In genomic region chr17:49031965-49032928, GRCh38 we compare ENCODE assay signal across 7 cellular contexts. TPM values are rescaled to one million over a fixed set of nuclear protein-coding genes. Genes with fewer than 3 reads are reported as not detected.
DNase-seq lines count a peak whose midpoint lies in the region; ATAC-seq and TF ChIP-seq lines count a peak whose summit lies in the region.

No MANE protein-coding gene starts in this region.

- H3K27ac Mint-ChIP-seq in activated naive CD8-positive, alpha-beta T cell treated with anti-CD3 and anti-CD28 coated beads, Interleukin-2, amount 50 U/mL, for 24 hours = no peak overlapping the region

- no peaks in the 10 kb centered on the region for H3K9me2 ChIP-seq in PC-9 (ENCODE audit: insufficient read depth)

- POLR2A ChIA-PET in PC-9 (lab: Charles Lee; ENCODE audit: unreplicated experiment) = no interaction called here

- H3K4me1 ChIP-seq in PC-9 (replicated peaks; ENCODE audit: insufficient read depth) (no peaks in the 10 kb centered on the region), gastrocnemius medialis (no peaks in the 10 kb centered on the region)

- H3K9me3 Mint-ChIP-seq in activated naive CD8-positive, alpha-beta T cell treated with anti-CD3 and anti-CD28 coated beads, Interleukin-2, amount 50 U/mL, for 24 hours = no peaks in the 10 kb centered on the region

- H3K27ac ChIP-seq in PC-9 = no peak overlapping the region
- H3K27ac ChIP-seq in gastrocnemius medialis = no peak overlapping the region

- no peaks in the 10 kb centered on the region for H3K36me3 Mint-ChIP-seq in activated naive CD8-positive, alpha-beta T cell treated with anti-CD3 and anti-CD28 coated beads, Interleukin-2, amount 50 U/mL, for 24 hours (ENCODE audit: low read depth)

- BruUV-seq in PC-9 (replicated peaks; lab: Mats Ljungman, UMichigan) = no TSS peak

- H3K9me3 ChIP-seq in PC-9 (ENCODE audit: insufficient read depth, low read depth) (no peaks in the 10 kb centered on the region), gastrocnemius medialis (no peaks in the 10 kb centered on the region)

- H3F3A ChIP-seq in PC-9 (ENCODE audit: insufficient read depth, low read depth) = peaks cover 31% of the 10 kb centered on the region

- H4K20me1 ChIP-seq in PC-9 (ENCODE audit: insufficient read depth) = peaks cover 3% of the 10 kb centered on the region; the same call in 1 of the 2 replicates

- H3K4me1 Mint-ChIP-seq in activated naive CD8-positive, alpha-beta T cell treated with anti-CD3 and anti-CD28 coated beads, Interleukin-2, amount 50 U/mL, for 24 hours = no peaks in the 10 kb centered on the region

- DNase-seq in G401 (ENCODE audit: low spot score) = peak; percentile 49
- DNase-seq in PC-9 = peak; percentile 58 to 70
- DNase-seq in activated naive CD8-positive, alpha-beta T cell treated with anti-CD3 and anti-CD28 coated beads, Interleukin-2, amount 50 U/mL, for 24 hours = peak; percentile 32
- no peak for DNase-seq in left cardiac atrium
- peak in 1 of 2 donors; percentile 14 for DNase-seq in gastrocnemius medialis

- no peak overlapping the region for H3K4me2 ChIP-seq in PC-9

- H3K27me3 Mint-ChIP-seq in activated naive CD8-positive, alpha-beta T cell treated with anti-CD3 and anti-CD28 coated beads, Interleukin-2, amount 50 U/mL, for 24 hours = peaks cover 9% of the 10 kb centered on the region

- CTCF ChIA-PET in PC-9 (lab: Charles Lee) = interaction anchor here (0.5 to 1.3 kb wide), 9 partner anchors 19 to 760 kb away, joined by 3 to 7 read pairs (median 3); partner anchors contain the start of gene ATP5MC1

- peak; percentile 68 for ATAC-seq in activated naive CD8-positive, alpha-beta T cell treated with anti-CD3 and anti-CD28 coated beads, Interleukin-2, amount 50 U/mL, for 24 hours
- ATAC-seq in left cardiac atrium (peak; percentile 76 to 85), gastrocnemius medialis (peak; percentile 56 to 79), GM18861 (IDR thresholded peaks at IDR 0.05; ENCODE audit: unreplicated experiment) (no peak)

- no peaks in the 10 kb centered on the region for H3K79me2 ChIP-seq in PC-9 (ENCODE audit: low read depth)

- H2AFZ ChIP-seq in PC-9 = no peak overlapping the region

- TF ChIP-seq POLR2A in gastrocnemius medialis (IDR thresholded peaks at IDR 0.05) = no peak

- peaks cover 15% of the 10 kb centered on the region for H3K36me3 ChIP-seq in PC-9 (ENCODE audit: low read depth)
- H3K36me3 ChIP-seq in gastrocnemius medialis = no peaks in the 10 kb centered on the region

- intact Hi-C loops in PC-9 (cut with micrococcal nuclease; ENCODE audit: unreplicated experiment) = loop anchor here (1.0 to 10.0 kb wide), 7 partner anchors 78 to 1007 kb away; no protein-coding TSS in a partner anchor
- intact Hi-C loops in left cardiac atrium (cut with DNase I) = loop anchor here (5.0 to 10.0 kb wide), 3 partner anchors 150 to 355 kb away; no protein-coding TSS in a partner anchor
- intact Hi-C loops in gastrocnemius medialis (cut with DNase I; ENCODE audit: low total_unique reads) = loop anchor here (5.0 kb wide), 1 partner anchor 355 kb away; no protein-coding TSS in a partner anchor

- in situ Hi-C loops in G401 (cut with HindIII; ENCODE audit: low sequenced_read_pairs) = no loop called here
- in situ Hi-C loops in gastrocnemius medialis (cut with MboI; ENCODE audit: low sequenced_read_pairs in 4 of 4) = loop anchor here in 2 of 4 donors (25.0 kb wide), 2 partner anchors 220 to 320 kb away; partner anchors contain the start of genes PRAC1 (in 1 of the 2), PRAC2 (in 1 of the 2) and TTLL6 (in 1 of the 2)

- peak; percentile 76 for TF ChIP-seq CTCF in LNCAP (IDR thresholded peaks at IDR 0.05)
- peak; percentile 86 for TF ChIP-seq CTCF in PC-9 (conservative IDR thresholded peaks at IDR 0.05)
- peak; percentile 40 to 77 (median 55) for TF ChIP-seq CTCF in gastrocnemius medialis (IDR thresholded peaks at IDR 0.05 in 4 of 5, conservative IDR thresholded peaks at IDR 0.05 in 1 of 5)

- H3K4me3 ChIP-seq in PC-9 = no peak overlapping the region
- no peak overlapping the region for H3K4me3 ChIP-seq in gastrocnemius medialis

- no peak overlapping the region for H3K4me3 Mint-ChIP-seq in activated naive CD8-positive, alpha-beta T cell treated with anti-CD3 and anti-CD28 coated beads, Interleukin-2, amount 50 U/mL, for 24 hours

- H3K27me3 ChIP-seq in PC-9 (ENCODE audit: insufficient read depth, low read depth) (no peaks in the 10 kb centered on the region), gastrocnemius medialis (peaks cover 4 to 15% (median 6%) of the 10 kb centered on the region in 3 donors)

RNA-seq across cellular contexts. Expression of gene IGF2BP1, which starts 35.1 kb away (rescaled TPM):
- total RNA-seq in G401 (2014; rRNA removed; shearing (Covaris generic)) = 63.0 and 86.2 TPM in 2 replicates
- total RNA-seq in PC-9 (2021) (56.5 and 57.4 TPM in 2 replicates), left cardiac atrium (under 1 TPM in 1 of 2 donors, not detected in 1; 0.03 TPM), gastrocnemius medialis (not detected)

Comparison
In these comparisons a context has a peak if more than half of its experiments do, and no peak if none do; other contexts are left out.
1. RNA of gene IGF2BP1, which starts 35.1 kb away (total RNA-seq): 63.0 to 86.2 TPM in G401 and 56.5 to 57.4 TPM in PC-9; 0.03 TPM in left cardiac atrium and not detected in gastrocnemius medialis; every median in the first group is over 10 times any median in the second.
2. Peak in every context shown above with its lines, with median percentiles within 50 percentile points of each other: CTCF ChIP-seq.